ENCODE assay signal across 7 cellular contexts in genomic region chr3:56980798-56981390, GRCh38.
A peak's percentile ranks its signal among the peaks of the same experiment; 100 is the strongest.
DNase-seq lines count a peak whose midpoint lies in the region; ATAC-seq and TF ChIP-seq lines count a peak whose summit lies in the region.

No MANE protein-coding gene starts in this region.

- ATAC-seq in HG03097 (IDR thresholded peaks at IDR 0.05; ENCODE audit: low FRiP score, unreplicated experiment), result no peak

- TF ChIP-seq CTCF in fibroblast of the aortic adventitia (IDR thresholded peaks at IDR 0.05; ENCODE audit: insufficient read depth, low read length), result no peak

- DNase-seq in HT-29 (ENCODE audit: low spot score), result peak; percentile 53
- DNase-seq in activated CD4-positive, alpha-beta T cell treated with anti-CD3 and anti-CD28 coated beads for 48 hours, result peak; percentile 79
- DNase-seq in fibroblast of the aortic adventitia (ENCODE audit: low read depth), result peak; percentile 100
- peak; percentile 9 to 27 for DNase-seq in stimulated activated CD4-positive, alpha-beta T cell treated with anti-CD3 and anti-CD28 coated beads, Interleukin-1b, Interleukin-23, amount 100 ng/mL, for 4 hours (ENCODE audit: low read depth in 2 of 2)
- DNase-seq in T-helper 9 cell, result no peak
- no peak for DNase-seq in NCI-H748 treated with DMSO at 0.1 percent for 48 hours (lab: John Stamatoyannopoulos, UW)

- H3K4me3 ChIP-seq in fibroblast of the aortic adventitia (ENCODE audit: low read depth, low read length), result no peak overlapping the region

Comparison
In these comparisons a context has a peak if more than half of its experiments do, and no peak if none do; other contexts are left out.
1. DNase-seq: peak in HT-29 (single experiment), activated CD4-positive, alpha-beta T cell treated with anti-CD3 and anti-CD28 coated beads for 48 hours (single experiment), fibroblast of the aortic adventitia (single experiment) and stimulated activated CD4-positive, alpha-beta T cell treated with anti-CD3 and anti-CD28 coated beads, Interleukin-1b, Interleukin-23, amount 100 ng/mL, for 4 hours (2 of 2); none in T-helper 9 cell (single experiment) and NCI-H748 treated with DMSO at 0.1 percent for 48 hours (single experiment).